Comparison of ENCODE assay signal across 10 cellular contexts in genomic region chr9:68342265-68343025, GRCh38. TPM values are rescaled to one million over a fixed set of nuclear protein-coding genes. Genes with fewer than 3 reads are reported as not detected.
DNase-seq lines count a peak whose midpoint lies in the region; ATAC-seq and TF ChIP-seq lines count a peak whose summit lies in the region.
"Not testable (repeated sequence)": the region's sequence is repeated elsewhere in the genome, so short reads cannot be mapped to it uniquely, and the experiment has no call there.
"Had no signal": no experiment of that assay in that cellular context is flagged by ENCODE, and none has a peak within 500 bp of the region (broad histone marks: within the 10 kb centered on the region; RNA-seq: fewer than 3 reads in every experiment).

No MANE protein-coding gene starts in this region.

- CTCF ChIA-PET in activated CD8-positive, alpha-beta T cell treated with anti-CD3 and anti-CD28 coated beads for 36 hours (lab: Charles Lee) = interaction anchor here (1.2 kb wide), 1 partner anchor 217 kb away, joined by 4 read pairs; no protein-coding TSS in a partner anchor

- peak; percentile 41 for TF ChIP-seq CTCF in activated CD8-positive, alpha-beta T cell treated with anti-CD3 and anti-CD28 coated beads for 36 hours (IDR thresholded peaks at IDR 0.05)
- peak; percentile 51 for TF ChIP-seq CTCF in glutamatergic neuron (IDR thresholded peaks at IDR 0.05; ENCODE audit: partially characterized antibody, unreplicated experiment)
- TF ChIP-seq CTCF in type B pancreatic cell (conservative IDR thresholded peaks at IDR 0.05) = peak; percentile 51

- H3K9me3 Mint-ChIP-seq in activated CD8-positive, alpha-beta T cell treated with anti-CD3 and anti-CD28 coated beads for 36 hours; glutamatergic neuron (ENCODE audit: unreplicated experiment); natural killer cell treated with Interleukin-12 subunit alpha and Interleukin-12 subunit beta and Interleukin-15 and Interleukin-18, amount 100 ng/mL, for 72 hours; type B pancreatic cell: not testable (repeated sequence)

- H3K4me1 Mint-ChIP-seq in activated CD8-positive, alpha-beta T cell treated with anti-CD3 and anti-CD28 coated beads for 36 hours (ENCODE audit: low read depth); glutamatergic neuron (ENCODE audit: low read depth, unreplicated experiment); natural killer cell treated with Interleukin-12 subunit alpha and Interleukin-12 subunit beta and Interleukin-15 and Interleukin-18, amount 100 ng/mL, for 72 hours (ENCODE audit: low read depth in 2 of 2); type B pancreatic cell (ENCODE audit: unreplicated experiment): not testable (repeated sequence)

- not testable (repeated sequence) for DNase-seq in activated CD8-positive, alpha-beta T cell treated with anti-CD3 and anti-CD28 coated beads for 36 hours; glutamatergic neuron; natural killer cell treated with Interleukin-12 subunit alpha and Interleukin-12 subunit beta and Interleukin-15 and Interleukin-18, amount 100 ng/mL, for 72 hours (ENCODE audit: low spot score); type B pancreatic cell (ENCODE audit: extremely low spot score, unreplicated experiment)

- not testable (repeated sequence) for H3K27ac Mint-ChIP-seq in activated CD8-positive, alpha-beta T cell treated with anti-CD3 and anti-CD28 coated beads for 36 hours; glutamatergic neuron (ENCODE audit: unreplicated experiment); natural killer cell treated with Interleukin-12 subunit alpha and Interleukin-12 subunit beta and Interleukin-15 and Interleukin-18, amount 100 ng/mL, for 72 hours; type B pancreatic cell

- POLR2A ChIA-PET in activated CD8-positive, alpha-beta T cell treated with anti-CD3 and anti-CD28 coated beads for 36 hours (lab: Charles Lee) = not testable (repeated sequence)

- H3K27me3 Mint-ChIP-seq in activated CD8-positive, alpha-beta T cell treated with anti-CD3 and anti-CD28 coated beads for 36 hours; glutamatergic neuron (ENCODE audit: unreplicated experiment); natural killer cell treated with Interleukin-12 subunit alpha and Interleukin-12 subunit beta and Interleukin-15 and Interleukin-18, amount 100 ng/mL, for 72 hours; type B pancreatic cell: not testable (repeated sequence)

- H3K4me3 Mint-ChIP-seq in activated CD8-positive, alpha-beta T cell treated with anti-CD3 and anti-CD28 coated beads for 36 hours; glutamatergic neuron (ENCODE audit: unreplicated experiment); natural killer cell treated with Interleukin-12 subunit alpha and Interleukin-12 subunit beta and Interleukin-15 and Interleukin-18, amount 100 ng/mL, for 72 hours; type B pancreatic cell: not testable (repeated sequence)

- ATAC-seq in GM18907 (IDR thresholded peaks at IDR 0.05; ENCODE audit: unreplicated experiment) = peak; percentile 91
- ATAC-seq in GM21576 (IDR thresholded peaks at IDR 0.05; ENCODE audit: unreplicated experiment) = peak; percentile 82
- peak; percentile 75 for ATAC-seq in HG02943 (IDR thresholded peaks at IDR 0.05; ENCODE audit: low read depth, unreplicated experiment)
- peak; percentile 85 for ATAC-seq in HG03565 (IDR thresholded peaks at IDR 0.05; ENCODE audit: unreplicated experiment)
- peak; percentile 98 for ATAC-seq in activated CD8-positive, alpha-beta T cell treated with anti-CD3 and anti-CD28 coated beads for 36 hours
- ATAC-seq in natural killer cell treated with Interleukin-12 subunit alpha and Interleukin-12 subunit beta and Interleukin-15 and Interleukin-18, amount 100 ng/mL, for 72 hours = peak; percentile 82 to 83

- intact Hi-C loops in activated CD8-positive, alpha-beta T cell treated with anti-CD3 and anti-CD28 coated beads for 36 hours (cut with micrococcal nuclease) = not testable (repeated sequence)

- H3K36me3 Mint-ChIP-seq in activated CD8-positive, alpha-beta T cell treated with anti-CD3 and anti-CD28 coated beads for 36 hours (ENCODE audit: low read depth); glutamatergic neuron (ENCODE audit: unreplicated experiment); natural killer cell treated with Interleukin-12 subunit alpha and Interleukin-12 subunit beta and Interleukin-15 and Interleukin-18, amount 100 ng/mL, for 72 hours; type B pancreatic cell: not testable (repeated sequence)

RNA-seq across cellular contexts. Expression of gene PGM5, which starts 14.0 kb away (rescaled TPM):
- not detected for total RNA-seq in activated CD8-positive, alpha-beta T cell treated with anti-CD3 and anti-CD28 coated beads for 36 hours
- total RNA-seq in glutamatergic neuron (ENCODE audit: unreplicated experiment) (not detected), type B pancreatic cell (ENCODE audit: low replicate concordance) (5.8 and 21.2 TPM in 2 replicates)
- not detected for total RNA-seq in natural killer cell treated with Interleukin-12 subunit alpha and Interleukin-12 subunit beta and Interleukin-15 and Interleukin-18, amount 100 ng/mL, for 72 hours
- total RNA-seq: activated CD4-positive, alpha-beta T cell treated with anti-CD3 and anti-CD28 coated beads, Interleukin-2, amount 10 ng/mL, durations not matched to agents 24 days and 14 days; epithelial cell of proximal tubule had no signal

RNA-seq across cellular contexts. Expression of gene FOXD4L3, which starts 39.8 kb away (rescaled TPM):
- under 1 TPM in 1 of 2 experiments, not detected in 1; 0.14 TPM for total RNA-seq in activated CD8-positive, alpha-beta T cell treated with anti-CD3 and anti-CD28 coated beads for 36 hours
- total RNA-seq in glutamatergic neuron (ENCODE audit: unreplicated experiment) = 0.27 TPM
- not detected for total RNA-seq in natural killer cell treated with Interleukin-12 subunit alpha and Interleukin-12 subunit beta and Interleukin-15 and Interleukin-18, amount 100 ng/mL, for 72 hours
- not detected in 2 replicates for total RNA-seq in type B pancreatic cell (ENCODE audit: low replicate concordance)
- total RNA-seq: activated CD4-positive, alpha-beta T cell treated with anti-CD3 and anti-CD28 coated beads, Interleukin-2, amount 10 ng/mL, durations not matched to agents 24 days and 14 days; epithelial cell of proximal tubule had no signal
